Comparison of ENCODE assay signal across 23 cellular contexts in the genomic region with DNA sequence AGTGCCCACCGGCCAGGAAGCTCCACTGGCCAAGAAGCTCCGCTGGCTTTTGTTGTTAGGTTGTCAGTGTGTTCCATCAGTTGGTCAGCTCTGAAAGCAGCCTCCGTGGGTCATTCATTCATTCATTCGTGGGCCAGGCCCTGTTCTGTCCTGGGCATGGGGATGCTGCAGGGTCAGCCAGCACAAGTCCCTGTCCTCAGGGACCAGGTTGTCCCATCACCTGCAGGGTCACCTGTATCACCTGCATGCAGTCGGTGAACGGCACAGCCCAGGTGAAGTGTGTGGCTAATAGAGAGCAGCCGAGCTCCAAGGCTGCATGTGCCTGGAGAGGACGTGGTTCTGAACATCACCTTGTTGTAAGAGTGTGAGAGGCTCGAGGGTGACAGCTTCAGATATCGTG.
"Had no signal": no experiment of that assay in that cellular context is flagged by ENCODE, and none has a peak within 500 bp of the region (broad histone marks: within the 10 kb centered on the region; RNA-seq: fewer than 3 reads in every experiment).

No MANE protein-coding gene starts in this region.

- H3K27me3 ChIP-seq: colonic mucosa, gastrocnemius medialis, hepatocyte, right atrium auricular region, sigmoid colon, thyroid gland had no signal

- H3K27me3 Mint-ChIP-seq: dendritic cell treated with granulocyte-macrophage colony-stimulating factor and Interleukin-4, amounts not matched to agents 40 ng/mL and 50 ng/mL, for 4 days had no signal

- H3K4me1 ChIP-seq: colonic mucosa, gastrocnemius medialis, parathyroid adenoma, prostate gland, right atrium auricular region, sigmoid colon, stomach, thyroid gland had no signal

- H3K9me3 ChIP-seq: colonic mucosa, gastrocnemius medialis, prostate gland, right atrium auricular region, sigmoid colon, thyroid gland had no signal

- H3K36me3 ChIP-seq: colonic mucosa, gastrocnemius medialis, prostate gland, right atrium auricular region, sigmoid colon, stomach, thyroid gland had no signal

- H3K4me3 Mint-ChIP-seq: dendritic cell treated with granulocyte-macrophage colony-stimulating factor and Interleukin-4, amounts not matched to agents 40 ng/mL and 50 ng/mL, for 4 days; endodermal cell; naive thymus-derived CD8-positive, alpha-beta T cell; stimulated activated effector memory CD8-positive, alpha-beta T cell treated with anti-CD3 and anti-CD28 coated beads, Interleukin-12 subunit alpha, Interleukin-12 subunit beta, amount 100 ng/mL, for 72 hours had no signal

- DNase-seq: colonic mucosa; effector CD8-positive, alpha-beta T cell; endodermal cell; foreskin fibroblast; gastrocnemius medialis; kidney; sigmoid colon; stimulated activated CD4-positive, alpha-beta T cell treated with anti-CD3 and anti-CD28 coated beads, Interleukin-2, amount 100 ng/mL, for 24 hours; stimulated activated CD4-positive, alpha-beta T cell treated with anti-CD3 and anti-CD28 coated beads, Interleukin-4, amount 100 ng/mL, for 24 hours; stimulated activated naive CD4-positive, alpha-beta T cell treated with Interleukin-2 at 50 U/mL for 16 hours; stomach; thyroid gland; trophoblast cell had no signal

- H3K4me1 Mint-ChIP-seq: endodermal cell; naive thymus-derived CD8-positive, alpha-beta T cell; stimulated activated effector memory CD8-positive, alpha-beta T cell treated with anti-CD3 and anti-CD28 coated beads, Interleukin-12 subunit alpha, Interleukin-12 subunit beta, amount 100 ng/mL, for 72 hours had no signal

- H3K27ac ChIP-seq: colonic mucosa, epithelial cell of prostate, gastrocnemius medialis, hepatocyte, parathyroid adenoma, prostate gland, right atrium auricular region, sigmoid colon, stomach, thyroid gland had no signal

- H3K4me3 ChIP-seq: colonic mucosa, gastrocnemius medialis, hepatocyte, prostate gland, right atrium auricular region, sigmoid colon, stomach, thyroid gland had no signal

- H3K27ac Mint-ChIP-seq: dendritic cell treated with granulocyte-macrophage colony-stimulating factor and Interleukin-4, amounts not matched to agents 40 ng/mL and 50 ng/mL, for 4 days; endodermal cell; stimulated activated effector memory CD8-positive, alpha-beta T cell treated with anti-CD3 and anti-CD28 coated beads, Interleukin-12 subunit alpha, Interleukin-12 subunit beta, amount 100 ng/mL, for 72 hours had no signal

- H3K9me3 Mint-ChIP-seq: dendritic cell treated with granulocyte-macrophage colony-stimulating factor and Interleukin-4, amounts not matched to agents 40 ng/mL and 50 ng/mL, for 4 days; stimulated activated effector memory CD8-positive, alpha-beta T cell treated with anti-CD3 and anti-CD28 coated beads, Interleukin-12 subunit alpha, Interleukin-12 subunit beta, amount 100 ng/mL, for 72 hours had no signal

- H3K36me3 Mint-ChIP-seq: naive thymus-derived CD8-positive, alpha-beta T cell; stimulated activated effector memory CD8-positive, alpha-beta T cell treated with anti-CD3 and anti-CD28 coated beads, Interleukin-12 subunit alpha, Interleukin-12 subunit beta, amount 100 ng/mL, for 72 hours had no signal

- ATAC-seq: esophagus mucosa; gastrocnemius medialis; left lobe of liver; naive thymus-derived CD8-positive, alpha-beta T cell; stimulated activated effector memory CD8-positive, alpha-beta T cell treated with anti-CD3 and anti-CD28 coated beads, Interleukin-12 subunit alpha, Interleukin-12 subunit beta, amount 100 ng/mL, for 72 hours had no signal
